ENCODE assay signal across 8 cellular contexts in genomic region chr19:19384486-19384885, GRCh38.
DNase-seq lines count a peak whose midpoint lies in the region; ATAC-seq and TF ChIP-seq lines count a peak whose summit lies in the region.

No MANE protein-coding gene starts in this region.

- peaks cover 29% of the 10 kb centered on the region for H3K4me1 ChIP-seq in effector memory CD4-positive, alpha-beta T cell (ENCODE audit: control insufficient read depth, insufficient read depth, low read length, poor library complexity, severe bottlenecking)

- no peak for ATAC-seq in HG03135 (IDR thresholded peaks at IDR 0.05; ENCODE audit: unreplicated experiment)

- peaks cover 17% of the 10 kb centered on the region for H3K4me1 Mint-ChIP-seq in nephron

- H3K36me3 Mint-ChIP-seq in nephron (ENCODE audit: low read depth), result peaks cover 4% of the 10 kb centered on the region

- H3K4me3 Mint-ChIP-seq in nephron, result peak overlapping the region in 2 of 3 experiments; percentile 69 to 93

- TF ChIP-seq POLR2A in NB4 (IDR thresholded peaks at IDR 0.05; ENCODE audit: extremely low read depth, insufficient read length), result no peak

- H3K9me3 ChIP-seq in effector memory CD4-positive, alpha-beta T cell (ENCODE audit: control insufficient read depth, low read length), result no peaks in the 10 kb centered on the region

- peak overlapping the region; percentile 28 for H3K4me3 ChIP-seq in NB4 (ENCODE audit: low read depth, low read length)
- peak overlapping the region; percentile 87 for H3K4me3 ChIP-seq in effector memory CD4-positive, alpha-beta T cell (ENCODE audit: insufficient read depth, low read depth, low read length, poor library complexity, severe bottlenecking)

- peak overlapping the region; percentile 87 for H3K27ac ChIP-seq in C4-2B
- H3K27ac ChIP-seq in effector memory CD4-positive, alpha-beta T cell (ENCODE audit: insufficient read depth, low read length, poor library complexity, severe bottlenecking), result peak overlapping the region; percentile 81

- H3K27me3 ChIP-seq in effector memory CD4-positive, alpha-beta T cell (replicated peaks; ENCODE audit: control insufficient read depth, insufficient read depth, low read length, poor library complexity, severe bottlenecking), result no peaks in the 10 kb centered on the region

- H3K9me3 Mint-ChIP-seq in nephron, result peaks cover 3% of the 10 kb centered on the region

- no peaks in the 10 kb centered on the region for H3K36me3 ChIP-seq in effector memory CD4-positive, alpha-beta T cell (ENCODE audit: control insufficient read depth, insufficient read depth, low read length)

- no peaks in the 10 kb centered on the region for H3K27me3 Mint-ChIP-seq in nephron (ENCODE audit: low read depth)

- H3K27ac Mint-ChIP-seq in nephron, result no peak overlapping the region

- no peak for TF ChIP-seq CTCF in C4-2B (conservative IDR thresholded peaks at IDR 0.05)
- no peak for TF ChIP-seq CTCF in NB4 (IDR thresholded peaks at IDR 0.05; ENCODE audit: low read depth, low read length)
- TF ChIP-seq CTCF in nephron (IDR thresholded peaks at IDR 0.05; ENCODE audit: unreplicated experiment in 3 of 3), result no peak

- DNase-seq in NB4 (ENCODE audit: low read depth) (no peak), HUDEP-2 (lab: John Stamatoyannopoulos, UW; ENCODE audit: unreplicated experiment in 76 of 76) (no peak), RPMI8226 (no peak), kidney tubule cell (ENCODE audit: low spot score) (no peak)
- DNase-seq in effector memory CD4-positive, alpha-beta T cell, result no peak
